In the genomic region with DNA sequence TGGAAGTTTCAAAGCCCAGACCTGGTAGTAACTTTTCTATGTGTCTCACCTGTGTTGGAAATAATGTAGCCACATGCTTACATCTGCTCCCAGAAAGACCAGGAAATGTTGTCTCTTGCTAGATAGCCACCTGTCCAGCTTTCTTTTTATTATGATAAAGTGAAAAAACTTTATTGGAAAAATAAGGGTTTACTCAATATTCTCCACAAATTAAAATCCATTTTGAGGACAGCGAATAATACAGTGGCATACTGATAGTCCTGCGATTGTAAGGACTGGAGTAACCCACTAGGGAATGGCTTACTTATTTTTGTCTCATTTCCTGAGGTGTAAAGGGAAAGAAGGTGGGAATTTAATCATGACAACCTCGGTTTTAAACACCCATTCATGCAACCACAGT, we compare ENCODE assay signal across 12 cellular contexts.
DNase-seq lines count a peak whose midpoint lies in the region; ATAC-seq and TF ChIP-seq lines count a peak whose summit lies in the region.
"Had no signal": no experiment of that assay in that cellular context is flagged by ENCODE, and none has a peak within 500 bp of the region (broad histone marks: within the 10 kb centered on the region; RNA-seq: fewer than 3 reads in every experiment).

No MANE protein-coding gene starts in this region.

- ATAC-seq in activated CD8-positive, alpha-beta memory T cell treated with anti-CD3 and anti-CD28 coated beads, Interleukin-2, amount 10 ng/mL, durations not matched to agents 7 days and 5 days: no peak
- ATAC-seq in activated naive CD8-positive, alpha-beta T cell treated with anti-CD3 and anti-CD28 coated beads, Interleukin-2, amount 50 U/mL, for 24 hours: no peak

- H3K27ac ChIP-seq in MM.1S (ENCODE audit: low read length): no peak overlapping the region; the same call in 1 of the 2 replicates
- H3K27ac ChIP-seq in neural progenitor cell: peak overlapping the region; percentile 64

- H4K20me1 ChIP-seq in MM.1S (ENCODE audit: insufficient read depth, low read length) (no peaks in the 10 kb centered on the region), neural progenitor cell (ENCODE audit: low read depth) (no peaks in the 10 kb centered on the region)

- H3K4me1 Mint-ChIP-seq in activated CD8-positive, alpha-beta memory T cell treated with anti-CD3 and anti-CD28 coated beads, Interleukin-2, amount 10 ng/mL, durations not matched to agents 7 days and 5 days: peaks cover 56% of the 10 kb centered on the region
- peaks cover 59% of the 10 kb centered on the region for H3K4me1 Mint-ChIP-seq in activated naive CD8-positive, alpha-beta T cell treated with anti-CD3 and anti-CD28 coated beads, Interleukin-2, amount 50 U/mL, for 24 hours
- H3K4me1 Mint-ChIP-seq in neural progenitor cell: peaks cover 52% of the 10 kb centered on the region

- H3K27me3 ChIP-seq in MM.1S (replicated peaks; ENCODE audit: insufficient read depth, low read length) (no peaks in the 10 kb centered on the region), neural progenitor cell (no peaks in the 10 kb centered on the region)

- H3K9me2 ChIP-seq in MM.1S (replicated peaks; ENCODE audit: insufficient read depth, low read length): no peaks in the 10 kb centered on the region

- peaks cover 36% of the 10 kb centered on the region for H3F3A ChIP-seq in MM.1S (ENCODE audit: insufficient read depth, low read length)
- peaks cover 64% of the 10 kb centered on the region for H3F3A ChIP-seq in neural progenitor cell (ENCODE audit: low read depth)

- no peak overlapping the region for H3K4me3 Mint-ChIP-seq in activated CD8-positive, alpha-beta memory T cell treated with anti-CD3 and anti-CD28 coated beads, Interleukin-2, amount 10 ng/mL, durations not matched to agents 7 days and 5 days
- peak overlapping the region; percentile 85 for H3K4me3 Mint-ChIP-seq in activated naive CD8-positive, alpha-beta T cell treated with anti-CD3 and anti-CD28 coated beads, Interleukin-2, amount 50 U/mL, for 24 hours
- H3K4me3 Mint-ChIP-seq in neural progenitor cell: peak overlapping the region; percentile 59

- H3K27me3 Mint-ChIP-seq in activated CD8-positive, alpha-beta memory T cell treated with anti-CD3 and anti-CD28 coated beads, Interleukin-2, amount 10 ng/mL, durations not matched to agents 7 days and 5 days: no peaks in the 10 kb centered on the region
- H3K27me3 Mint-ChIP-seq in activated naive CD8-positive, alpha-beta T cell treated with anti-CD3 and anti-CD28 coated beads, Interleukin-2, amount 50 U/mL, for 24 hours: peaks cover 5% of the 10 kb centered on the region
- H3K27me3 Mint-ChIP-seq in neural progenitor cell (ENCODE audit: insufficient read depth, low read depth): peaks cover 5% of the 10 kb centered on the region

- no peak for DNase-seq in activated CD8-positive, alpha-beta memory T cell treated with anti-CD3 and anti-CD28 coated beads, Interleukin-2, amount 10 ng/mL, durations not matched to agents 7 days and 5 days
- no peak for DNase-seq in activated CD8-positive, alpha-beta memory T cell treated with anti-CD3 and anti-CD28 coated beads for 24 hours
- DNase-seq in MM.1S (no peak), neural progenitor cell (ENCODE audit: low spot score) (no peak), T1000 (lab: John Stamatoyannopoulos, UW) (no peak), NCI-H146 (lab: John Stamatoyannopoulos, UW) (no peak), erythroblast (lab: John Stamatoyannopoulos, UW) (no peak)
- no peak for DNase-seq in activated naive CD8-positive, alpha-beta T cell treated with anti-CD3 and anti-CD28 coated beads, Interleukin-2, amount 50 U/mL, for 24 hours
- DNase-seq: activated gamma-delta T cell treated with Interleukin-2 at 50 U/mL for 16 hours; SIG-M5; stimulated activated CD4-positive, alpha-beta T cell treated with anti-CD3 and anti-CD28 coated beads, Interleukin-4, amount 100 ng/mL, for 24 hours; trophoblast cell had no signal

- H3K27ac Mint-ChIP-seq in activated CD8-positive, alpha-beta memory T cell treated with anti-CD3 and anti-CD28 coated beads, Interleukin-2, amount 10 ng/mL, durations not matched to agents 7 days and 5 days: peak overlapping the region; percentile 65
- H3K27ac Mint-ChIP-seq in activated naive CD8-positive, alpha-beta T cell treated with anti-CD3 and anti-CD28 coated beads, Interleukin-2, amount 50 U/mL, for 24 hours: peak overlapping the region; percentile 96
- H3K27ac Mint-ChIP-seq in neural progenitor cell: no peak overlapping the region

- no peaks in the 10 kb centered on the region for H3K36me3 ChIP-seq in MM.1S (replicated peaks; ENCODE audit: insufficient read depth, low read length)
- H3K36me3 ChIP-seq in neural progenitor cell: no peaks in the 10 kb centered on the region

- CTCF ChIA-PET in activated CD8-positive, alpha-beta memory T cell treated with anti-CD3 and anti-CD28 coated beads, Interleukin-2, amount 10 ng/mL, durations not matched to agents 7 days and 5 days (lab: Charles Lee): interaction anchor here (1.0 to 3.4 kb wide), 3 partner anchors 11 to 30 kb away, joined by 3 to 11 read pairs (median 9); a partner anchor contains a TSS

- H3K79me2 ChIP-seq in MM.1S (ENCODE audit: low read length) (no peaks in the 10 kb centered on the region), neural progenitor cell (ENCODE audit: low read depth) (no peaks in the 10 kb centered on the region)

- H2AFZ ChIP-seq in MM.1S (ENCODE audit: low read length) (no peak overlapping the region), neural progenitor cell (replicated peaks) (no peak overlapping the region)

- no peak for TF ChIP-seq POLR2A in erythroblast (IDR thresholded peaks at IDR 0.05; ENCODE audit: low read length)

- H3K9me3 ChIP-seq in MM.1S (replicated peaks; ENCODE audit: insufficient read depth, low read length): no peaks in the 10 kb centered on the region
- no peaks in the 10 kb centered on the region for H3K9me3 ChIP-seq in neural progenitor cell (ENCODE audit: low read depth)

- no peak for TF ChIP-seq CTCF in MM.1S (IDR thresholded peaks at IDR 0.05; ENCODE audit: low read length)
- no peak for TF ChIP-seq CTCF in neural progenitor cell (IDR thresholded peaks at IDR 0.05)

- no peak overlapping the region for H3K4me3 ChIP-seq in MM.1S (ENCODE audit: low read length)
- H3K4me3 ChIP-seq in neural progenitor cell: peak overlapping the region; percentile 81

- H3K9me3 Mint-ChIP-seq in activated CD8-positive, alpha-beta memory T cell treated with anti-CD3 and anti-CD28 coated beads, Interleukin-2, amount 10 ng/mL, durations not matched to agents 7 days and 5 days (ENCODE audit: low read depth): no peaks in the 10 kb centered on the region
- H3K9me3 Mint-ChIP-seq in activated naive CD8-positive, alpha-beta T cell treated with anti-CD3 and anti-CD28 coated beads, Interleukin-2, amount 50 U/mL, for 24 hours: no peaks in the 10 kb centered on the region
- H3K9me3 Mint-ChIP-seq in neural progenitor cell: no peaks in the 10 kb centered on the region

- H3K36me3 Mint-ChIP-seq in activated CD8-positive, alpha-beta memory T cell treated with anti-CD3 and anti-CD28 coated beads, Interleukin-2, amount 10 ng/mL, durations not matched to agents 7 days and 5 days: peaks cover 4% of the 10 kb centered on the region
- H3K36me3 Mint-ChIP-seq in activated naive CD8-positive, alpha-beta T cell treated with anti-CD3 and anti-CD28 coated beads, Interleukin-2, amount 50 U/mL, for 24 hours (ENCODE audit: low read depth): peaks cover 2% of the 10 kb centered on the region
- no peaks in the 10 kb centered on the region for H3K36me3 Mint-ChIP-seq in neural progenitor cell

- no peak overlapping the region for H3K9ac ChIP-seq in MM.1S (ENCODE audit: low read length)
- H3K9ac ChIP-seq in neural progenitor cell: no peak overlapping the region

- H3K4me2 ChIP-seq in MM.1S (ENCODE audit: low read depth, low read length) (peak overlapping the region; percentile 92; the same call in 1 of the 2 replicates), neural progenitor cell (peak overlapping the region; percentile 90)

- H3K4me1 ChIP-seq in MM.1S (ENCODE audit: low read length): peaks cover 21% of the 10 kb centered on the region; the same call in 1 of the 2 replicates
- H3K4me1 ChIP-seq in neural progenitor cell: peaks cover 40% of the 10 kb centered on the region
